In the genomic region with DNA sequence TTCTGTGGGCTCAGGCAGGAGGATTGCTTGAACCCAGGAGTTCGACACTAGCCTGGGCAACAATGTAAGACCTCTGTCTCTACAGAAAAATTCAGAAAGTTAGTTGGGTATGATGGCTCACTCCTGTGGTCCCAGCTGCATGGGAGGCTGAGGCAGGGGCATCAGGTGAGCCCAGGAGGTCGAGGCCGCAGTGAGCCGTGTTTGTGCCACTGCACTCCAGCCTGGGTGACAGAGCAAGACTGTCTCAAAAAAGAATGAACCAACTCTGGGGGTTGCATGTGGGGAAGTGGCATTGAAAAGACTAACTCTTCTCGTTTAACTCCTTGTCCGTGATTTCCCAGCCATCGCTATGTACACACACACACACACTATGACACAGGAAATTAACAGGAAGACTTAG, we compare ENCODE assay signal across 20 cellular contexts.
"Had no signal": no experiment of that assay in that cellular context is flagged by ENCODE, and none has a peak within 500 bp of the region (broad histone marks: within the 10 kb centered on the region; RNA-seq: fewer than 3 reads in every experiment).

No MANE protein-coding gene starts in this region.

- H3K9me3 ChIP-seq: adrenal gland, MG63 had no signal

- H3K4me3 Mint-ChIP-seq: activated naive CD4-positive, alpha-beta T cell treated with anti-CD3 and anti-CD28 coated beads for 36 hours; activated naive CD8-positive, alpha-beta T cell treated with anti-CD3 and anti-CD28 coated beads, Interleukin-2, amount 10 ng/mL, durations not matched to agents 7 days and 5 days; T-cell had no signal

- H3K27ac ChIP-seq: adrenal gland, SK-N-MC had no signal

- DNase-seq: activated CD4-positive, alpha-beta T cell treated with anti-CD3 and anti-CD28 coated beads for 4 hours; activated gamma-delta T cell; activated naive CD4-positive, alpha-beta T cell treated with anti-CD3 and anti-CD28 coated beads for 36 hours; activated naive CD8-positive, alpha-beta T cell treated with anti-CD3 and anti-CD28 coated beads, Interleukin-2, amount 10 ng/mL, durations not matched to agents 7 days and 5 days; adrenal gland; anterior cingulate cortex; cerebellar nuclear complex; MG63; MV-4-11; NCI-H1092 treated with DMSO at 0.1 percent for 48 hours; NCI-H1417 treated with DMSO at 0.1 percent for 48 hours; NCI-H1694; NCI-H2029; NCI-H345; NCI-H510A; NCI-H526 treated with DMSO at 0.1 percent for 48 hours; NCI-H82; T-cell had no signal

- ATAC-seq: activated CD4-positive, CD25-positive, alpha-beta regulatory T cell treated with anti-CD3 and anti-CD28 coated beads, Interleukin-2, amount 50 U/mL, for 24 hours; T-cell had no signal

- H3K27me3 ChIP-seq: adrenal gland, MG63 had no signal

- H3K4me1 Mint-ChIP-seq: activated naive CD8-positive, alpha-beta T cell treated with anti-CD3 and anti-CD28 coated beads, Interleukin-2, amount 10 ng/mL, durations not matched to agents 7 days and 5 days; T-cell had no signal

- H3K27ac Mint-ChIP-seq: activated naive CD8-positive, alpha-beta T cell treated with anti-CD3 and anti-CD28 coated beads, Interleukin-2, amount 10 ng/mL, durations not matched to agents 7 days and 5 days; T-cell had no signal

- H3K9me3 Mint-ChIP-seq: activated naive CD4-positive, alpha-beta T cell treated with anti-CD3 and anti-CD28 coated beads for 36 hours; activated naive CD8-positive, alpha-beta T cell treated with anti-CD3 and anti-CD28 coated beads, Interleukin-2, amount 10 ng/mL, durations not matched to agents 7 days and 5 days; T-cell had no signal

- H3K27me3 Mint-ChIP-seq: activated naive CD8-positive, alpha-beta T cell treated with anti-CD3 and anti-CD28 coated beads, Interleukin-2, amount 10 ng/mL, durations not matched to agents 7 days and 5 days; T-cell had no signal

- H3K4me3 ChIP-seq: adrenal gland, MG63, SK-N-MC had no signal
